In the genomic region with DNA sequence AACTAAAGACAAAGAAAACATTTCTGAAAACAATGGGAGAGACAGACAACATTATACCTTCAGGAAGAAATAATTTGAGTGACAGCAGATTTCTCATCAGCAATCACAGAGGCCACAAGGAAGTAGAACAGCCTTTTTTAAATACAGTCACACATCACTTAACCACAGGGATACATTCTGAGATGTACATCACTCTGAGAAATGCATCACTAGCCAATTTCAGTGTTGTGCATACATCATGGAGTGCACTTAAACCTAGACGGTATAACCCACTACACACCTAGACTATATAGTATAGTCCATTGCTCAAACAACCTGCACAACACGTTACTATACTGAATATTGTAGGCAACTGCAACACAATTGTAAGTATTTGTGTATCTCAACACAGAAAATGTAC, we compare ENCODE assay signal across 23 cellular contexts. TPM values are rescaled to one million over a fixed set of nuclear protein-coding genes. Genes with fewer than 3 reads are reported as not detected.
DNase-seq lines count a peak whose midpoint lies in the region; ATAC-seq, FAIRE-seq and TF ChIP-seq lines count a peak whose summit lies in the region.
"Had no signal": no experiment of that assay in that cellular context is flagged by ENCODE, and none has a peak within 500 bp of the region (broad histone marks: within the 10 kb centered on the region; RNA-seq: fewer than 3 reads in every experiment).

No MANE protein-coding gene starts in this region.

- H3K27ac Mint-ChIP-seq in activated CD8-positive, alpha-beta T cell treated with anti-CD3 and anti-CD28 coated beads, Interleukin-2, amount 10 ng/mL, durations not matched to agents 7 days and 5 days, result no peak overlapping the region
- no peak overlapping the region for H3K27ac Mint-ChIP-seq in activated CD8-positive, alpha-beta T cell treated with anti-CD3 and anti-CD28 coated beads for 36 hours
- H3K27ac Mint-ChIP-seq in activated T-helper 17 cell treated with anti-CD3 and anti-CD28 coated beads, Interleukin-2, amount 50 U/mL, for 72 hours, result peak overlapping the region; percentile 2
- H3K27ac Mint-ChIP-seq: CD14-positive monocyte; CD4-positive, alpha-beta T cell; CD8-positive, alpha-beta memory T cell had no signal

- intact Hi-C loops in activated CD8-positive, alpha-beta T cell treated with anti-CD3 and anti-CD28 coated beads for 36 hours (cut with micrococcal nuclease), result no loop called here

- no peak overlapping the region for H3K4me3 Mint-ChIP-seq in activated CD8-positive, alpha-beta T cell treated with anti-CD3 and anti-CD28 coated beads, Interleukin-2, amount 10 ng/mL, durations not matched to agents 7 days and 5 days
- no peak overlapping the region for H3K4me3 Mint-ChIP-seq in activated CD8-positive, alpha-beta T cell treated with anti-CD3 and anti-CD28 coated beads for 36 hours
- no peak overlapping the region for H3K4me3 Mint-ChIP-seq in activated T-helper 17 cell treated with anti-CD3 and anti-CD28 coated beads, Interleukin-2, amount 50 U/mL, for 72 hours
- H3K4me3 Mint-ChIP-seq: CD14-positive monocyte; CD4-positive, alpha-beta T cell; CD8-positive, alpha-beta memory T cell had no signal

- peaks cover 3% of the 10 kb centered on the region for H3K4me1 Mint-ChIP-seq in activated CD8-positive, alpha-beta T cell treated with anti-CD3 and anti-CD28 coated beads, Interleukin-2, amount 10 ng/mL, durations not matched to agents 7 days and 5 days (ENCODE audit: low read depth)
- H3K4me1 Mint-ChIP-seq in activated CD8-positive, alpha-beta T cell treated with anti-CD3 and anti-CD28 coated beads for 36 hours (ENCODE audit: low read depth), result no peaks in the 10 kb centered on the region
- H3K4me1 Mint-ChIP-seq in activated T-helper 17 cell treated with anti-CD3 and anti-CD28 coated beads, Interleukin-2, amount 50 U/mL, for 72 hours, result peaks cover 17% of the 10 kb centered on the region
- H3K4me1 Mint-ChIP-seq: CD8-positive, alpha-beta memory T cell had no signal

- peak; percentile 58 for FAIRE-seq in GM12891 (lab: Jason Lieb, UNC)
- FAIRE-seq: D721Med, G401.6, GM18507, H1 had no signal

- TF ChIP-seq POLR2A in GM12891 (IDR thresholded peaks at IDR 0.05; ENCODE audit: low read depth, low read length), result no peak

- no peak for TF ChIP-seq CTCF in activated CD8-positive, alpha-beta T cell treated with anti-CD3 and anti-CD28 coated beads for 36 hours (IDR thresholded peaks at IDR 0.05)

- no peaks in the 10 kb centered on the region for H3K9me3 Mint-ChIP-seq in activated CD8-positive, alpha-beta T cell treated with anti-CD3 and anti-CD28 coated beads, Interleukin-2, amount 10 ng/mL, durations not matched to agents 7 days and 5 days (ENCODE audit: insufficient read depth)
- H3K9me3 Mint-ChIP-seq in activated CD8-positive, alpha-beta T cell treated with anti-CD3 and anti-CD28 coated beads for 36 hours, result no peaks in the 10 kb centered on the region
- peaks cover 3% of the 10 kb centered on the region for H3K9me3 Mint-ChIP-seq in activated T-helper 17 cell treated with anti-CD3 and anti-CD28 coated beads, Interleukin-2, amount 50 U/mL, for 72 hours
- H3K9me3 Mint-ChIP-seq: CD4-positive, alpha-beta T cell; CD8-positive, alpha-beta memory T cell had no signal

- CTCF ChIA-PET in activated CD8-positive, alpha-beta T cell treated with anti-CD3 and anti-CD28 coated beads, Interleukin-2, amount 10 ng/mL, durations not matched to agents 7 days and 5 days (lab: Charles Lee), result interaction anchor here (1.0 kb wide), 1 partner anchor 60 kb away, joined by 3 read pairs; no protein-coding TSS in a partner anchor
- CTCF ChIA-PET in activated CD8-positive, alpha-beta T cell treated with anti-CD3 and anti-CD28 coated beads for 36 hours (lab: Charles Lee), result interaction anchor here (1.1 kb wide), 1 partner anchor 128 kb away, joined by 5 read pairs; no protein-coding TSS in a partner anchor

- H3K27me3 Mint-ChIP-seq in activated CD8-positive, alpha-beta T cell treated with anti-CD3 and anti-CD28 coated beads, Interleukin-2, amount 10 ng/mL, durations not matched to agents 7 days and 5 days (ENCODE audit: low read depth), result peaks cover 3% of the 10 kb centered on the region
- H3K27me3 Mint-ChIP-seq in activated CD8-positive, alpha-beta T cell treated with anti-CD3 and anti-CD28 coated beads for 36 hours, result no peaks in the 10 kb centered on the region
- no peaks in the 10 kb centered on the region for H3K27me3 Mint-ChIP-seq in activated T-helper 17 cell treated with anti-CD3 and anti-CD28 coated beads, Interleukin-2, amount 50 U/mL, for 72 hours
- H3K27me3 Mint-ChIP-seq: CD4-positive, alpha-beta T cell had no signal

- H3K36me3 Mint-ChIP-seq in activated CD8-positive, alpha-beta T cell treated with anti-CD3 and anti-CD28 coated beads, Interleukin-2, amount 10 ng/mL, durations not matched to agents 7 days and 5 days (ENCODE audit: low read depth), result no peaks in the 10 kb centered on the region
- H3K36me3 Mint-ChIP-seq in activated CD8-positive, alpha-beta T cell treated with anti-CD3 and anti-CD28 coated beads for 36 hours (ENCODE audit: low read depth), result no peaks in the 10 kb centered on the region
- H3K36me3 Mint-ChIP-seq in activated T-helper 17 cell treated with anti-CD3 and anti-CD28 coated beads, Interleukin-2, amount 50 U/mL, for 72 hours (ENCODE audit: low read depth), result peaks cover 8% of the 10 kb centered on the region
- H3K36me3 Mint-ChIP-seq: CD14-positive monocyte had no signal

- ATAC-seq in activated CD8-positive, alpha-beta T cell treated with anti-CD3 and anti-CD28 coated beads, Interleukin-2, amount 10 ng/mL, durations not matched to agents 7 days and 5 days, result no peak
- no peak for ATAC-seq in activated CD8-positive, alpha-beta T cell treated with anti-CD3 and anti-CD28 coated beads for 36 hours
- ATAC-seq in activated T-helper 17 cell treated with anti-CD3 and anti-CD28 coated beads, Interleukin-2, amount 50 U/mL, for 72 hours (replicated peaks), result peak; percentile 78
- ATAC-seq in esophagus mucosa, result peak; percentile 60
- ATAC-seq in GM19452 (IDR thresholded peaks at IDR 0.05; ENCODE audit: unreplicated experiment), result no peak

- DNase-seq in activated CD8-positive, alpha-beta T cell treated with anti-CD3 and anti-CD28 coated beads, Interleukin-2, amount 10 ng/mL, durations not matched to agents 7 days and 5 days, result peak; percentile 5
- DNase-seq in activated CD8-positive, alpha-beta T cell treated with anti-CD3 and anti-CD28 coated beads for 36 hours, result no peak
- DNase-seq in GM12891 (ENCODE audit: insufficient read length, low spot score) (no peak), T-helper 9 cell (no peak), dedifferentiated amniotic fluid mesenchymal stem cell (ENCODE audit: extremely low spot score) (no peak)
- DNase-seq: BE2C; CD4-positive, alpha-beta T cell; CD8-positive, alpha-beta memory T cell; DMS 273 treated with DMSO at 0.1 percent for 48 hours; DND-41; GM23248; H7; HCEC 1CT had no signal

- POLR2A ChIA-PET in activated CD8-positive, alpha-beta T cell treated with anti-CD3 and anti-CD28 coated beads, Interleukin-2, amount 10 ng/mL, durations not matched to agents 7 days and 5 days (lab: Charles Lee), result no interaction called here
- POLR2A ChIA-PET in activated CD8-positive, alpha-beta T cell treated with anti-CD3 and anti-CD28 coated beads for 36 hours (lab: Charles Lee), result interaction anchor here (1.0 kb wide), 1 partner anchor 17 kb away, joined by 3 read pairs; no protein-coding TSS in a partner anchor

TF ChIP-seq in GM12891, 5 proteins besides CTCF, POLR2A, EP300 and RAD21:
- no peak for TF ChIP-seq POLR2AphosphoS5 (IDR thresholded peaks at IDR 0.05; ENCODE audit: low read depth, low read length)
- TF ChIP-seq POU2F2 (IDR thresholded peaks at IDR 0.05; ENCODE audit: low read depth, low read length), result no peak
- TF ChIP-seq TAF1 (IDR thresholded peaks at IDR 0.05; ENCODE audit: low read depth, low read length), result no peak
- no peak for TF ChIP-seq PAX5 (IDR thresholded peaks at IDR 0.05; ENCODE audit: insufficient read depth, low read length, severe bottlenecking)
- no peak for TF ChIP-seq SPI1 (IDR thresholded peaks at IDR 0.05; ENCODE audit: low read depth, low read length)
TF ChIP-seq in GM12891: peak in this region for 0.

RNA-seq across cellular contexts. Expression of gene ALOX12, which starts 24.9 kb away (rescaled TPM):
- total RNA-seq in activated CD8-positive, alpha-beta T cell treated with anti-CD3 and anti-CD28 coated beads, Interleukin-2, amount 10 ng/mL, durations not matched to agents 7 days and 5 days, result not detected
- not detected for total RNA-seq in activated CD8-positive, alpha-beta T cell treated with anti-CD3 and anti-CD28 coated beads for 36 hours
- 0.78 TPM for polyA plus RNA-seq in GM12891 (2012; ENCODE audit: low read depth, missing spikeins)
- total RNA-seq in activated T-helper 17 cell treated with anti-CD3 and anti-CD28 coated beads, Interleukin-2, amount 50 U/mL, for 72 hours, result not detected
- 16.9 TPM for total RNA-seq in esophagus mucosa
- total RNA-seq: A172; CD4-positive, alpha-beta T cell; CD8-positive, alpha-beta memory T cell; GM23248 had no signal
- polyA plus RNA-seq: AG04450 had no signal

RNA-seq across cellular contexts. Expression of gene RNASEK, which starts 41.4 kb away (rescaled TPM):
- total RNA-seq in activated CD8-positive, alpha-beta T cell treated with anti-CD3 and anti-CD28 coated beads, Interleukin-2, amount 10 ng/mL, durations not matched to agents 7 days and 5 days, result 100 to 1,000 TPM; 104 to 116 TPM
- total RNA-seq in activated CD8-positive, alpha-beta T cell treated with anti-CD3 and anti-CD28 coated beads for 36 hours, result 100 to 1,000 TPM in 1 of 2 experiments, 10 to 100 TPM in 1; 98.4 to 107 TPM
- 303 TPM for polyA plus RNA-seq in GM12891 (2012; ENCODE audit: low read depth, missing spikeins)
- total RNA-seq in activated T-helper 17 cell treated with anti-CD3 and anti-CD28 coated beads, Interleukin-2, amount 50 U/mL, for 72 hours, result 100 to 1,000 TPM; 162 to 180 TPM
- total RNA-seq in esophagus mucosa, result 126 TPM

RNA-seq across cellular contexts. Expression of gene BCL6B, which starts 51.9 kb away (rescaled TPM):
- under 1 TPM; 0.47 to 0.63 TPM for total RNA-seq in activated CD8-positive, alpha-beta T cell treated with anti-CD3 and anti-CD28 coated beads, Interleukin-2, amount 10 ng/mL, durations not matched to agents 7 days and 5 days
- 1 to 10 TPM; 1.2 to 2.4 TPM for total RNA-seq in activated CD8-positive, alpha-beta T cell treated with anti-CD3 and anti-CD28 coated beads for 36 hours
- 0.36 TPM for polyA plus RNA-seq in GM12891 (2012; ENCODE audit: low read depth, missing spikeins)
- 1 to 10 TPM in 1 of 2 donors, under 1 TPM in 1; 0.50 to 2.3 TPM for total RNA-seq in activated T-helper 17 cell treated with anti-CD3 and anti-CD28 coated beads, Interleukin-2, amount 50 U/mL, for 72 hours
- 3.7 TPM for total RNA-seq in esophagus mucosa
- total RNA-seq: CD4-positive, alpha-beta T cell; GM23248 had no signal
- polyA plus RNA-seq: AG04450, GM23248 had no signal

Comparison
In these comparisons a context has a peak if more than half of its experiments do, and no peak if none do; other contexts are left out.
1. ATAC-seq: peak in activated T-helper 17 cell treated with anti-CD3 and anti-CD28 coated beads, Interleukin-2, amount 50 U/mL, for 72 hours (single experiment) and esophagus mucosa (single experiment); none in activated CD8-positive, alpha-beta T cell treated with anti-CD3 and anti-CD28 coated beads, Interleukin-2, amount 10 ng/mL, durations not matched to agents 7 days and 5 days (single experiment), activated CD8-positive, alpha-beta T cell treated with anti-CD3 and anti-CD28 coated beads for 36 hours (single experiment) and GM19452 (single experiment).
2. RNA of gene ALOX12, which starts 24.9 kb away (total RNA-seq): 16.9 TPM in esophagus mucosa (single experiment); not detected in activated CD8-positive, alpha-beta T cell treated with anti-CD3 and anti-CD28 coated beads, Interleukin-2, amount 10 ng/mL, durations not matched to agents 7 days and 5 days, not detected in activated CD8-positive, alpha-beta T cell treated with anti-CD3 and anti-CD28 coated beads for 36 hours and not detected in activated T-helper 17 cell treated with anti-CD3 and anti-CD28 coated beads, Interleukin-2, amount 50 U/mL, for 72 hours; every median in the first group is over 10 times any median in the second.